1 cellular context compared by ENCODE assay signal in the genomic region with DNA sequence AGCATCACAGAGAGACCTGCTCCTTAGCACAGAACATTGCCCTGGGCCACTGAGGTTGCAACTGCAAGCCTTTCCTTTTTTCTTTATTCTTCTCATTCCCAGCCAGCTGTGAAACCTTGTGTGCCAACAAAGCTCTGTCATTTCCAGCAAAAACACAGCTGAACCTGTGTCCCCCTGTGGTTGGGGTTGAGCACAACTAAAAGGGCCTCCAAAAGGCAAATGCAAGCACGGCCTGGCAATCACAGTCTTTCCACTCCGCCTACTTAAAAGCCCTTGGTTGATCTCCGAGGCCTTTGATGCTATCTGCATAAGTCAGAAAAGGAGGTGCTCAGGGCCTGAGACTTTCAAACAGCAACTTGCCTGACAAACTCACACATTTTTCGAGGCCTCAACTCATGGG.
TF ChIP-seq lines count a peak whose summit lies in the region.

No MANE protein-coding gene starts in this region.

TF ChIP-seq in GM23338, 12 proteins besides CTCF, POLR2A, EP300 and RAD21 (continued from another document):
- no peak for TF ChIP-seq POLR2AphosphoS5 (IDR thresholded peaks at IDR 0.05; ENCODE audit: low read depth)
- no peak for TF ChIP-seq STAT1 (IDR thresholded peaks at IDR 0.05; ENCODE audit: unreplicated experiment)
- TF ChIP-seq EZH2 (IDR thresholded peaks at IDR 0.05; ENCODE audit: low read depth, unreplicated experiment): no peak
- TF ChIP-seq, protein P1, sequence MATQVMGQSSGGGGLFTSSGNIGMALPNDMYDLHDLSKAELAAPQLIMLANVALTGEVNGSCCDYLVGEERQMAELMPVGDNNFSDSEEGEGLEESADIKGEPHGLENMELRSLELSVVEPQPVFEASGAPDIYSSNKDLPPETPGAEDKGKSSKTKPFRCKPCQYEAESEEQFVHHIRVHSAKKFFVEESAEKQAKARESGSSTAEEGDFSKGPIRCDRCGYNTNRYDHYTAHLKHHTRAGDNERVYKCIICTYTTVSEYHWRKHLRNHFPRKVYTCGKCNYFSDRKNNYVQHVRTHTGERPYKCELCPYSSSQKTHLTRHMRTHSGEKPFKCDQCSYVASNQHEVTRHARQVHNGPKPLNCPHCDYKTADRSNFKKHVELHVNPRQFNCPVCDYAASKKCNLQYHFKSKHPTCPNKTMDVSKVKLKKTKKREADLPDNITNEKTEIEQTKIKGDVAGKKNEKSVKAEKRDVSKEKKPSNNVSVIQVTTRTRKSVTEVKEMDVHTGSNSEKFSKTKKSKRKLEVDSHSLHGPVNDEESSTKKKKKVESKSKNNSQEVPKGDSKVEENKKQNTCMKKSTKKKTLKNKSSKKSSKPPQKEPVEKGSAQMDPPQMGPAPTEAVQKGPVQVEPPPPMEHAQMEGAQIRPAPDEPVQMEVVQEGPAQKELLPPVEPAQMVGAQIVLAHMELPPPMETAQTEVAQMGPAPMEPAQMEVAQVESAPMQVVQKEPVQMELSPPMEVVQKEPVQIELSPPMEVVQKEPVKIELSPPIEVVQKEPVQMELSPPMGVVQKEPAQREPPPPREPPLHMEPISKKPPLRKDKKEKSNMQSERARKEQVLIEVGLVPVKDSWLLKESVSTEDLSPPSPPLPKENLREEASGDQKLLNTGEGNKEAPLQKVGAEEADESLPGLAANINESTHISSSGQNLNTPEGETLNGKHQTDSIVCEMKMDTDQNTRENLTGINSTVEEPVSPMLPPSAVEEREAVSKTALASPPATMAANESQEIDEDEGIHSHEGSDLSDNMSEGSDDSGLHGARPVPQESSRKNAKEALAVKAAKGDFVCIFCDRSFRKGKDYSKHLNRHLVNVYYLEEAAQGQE (IDR thresholded peaks at IDR 0.05; ENCODE audit: unreplicated experiment): no peak
- no peak for TF ChIP-seq ZNF331 (CRISPR knock-in tag; IDR thresholded peaks at IDR 0.05; ENCODE audit: low read depth)
- TF ChIP-seq ZNF114 (CRISPR knock-in tag; IDR thresholded peaks at IDR 0.05): no peak
- TF ChIP-seq, protein P2, sequence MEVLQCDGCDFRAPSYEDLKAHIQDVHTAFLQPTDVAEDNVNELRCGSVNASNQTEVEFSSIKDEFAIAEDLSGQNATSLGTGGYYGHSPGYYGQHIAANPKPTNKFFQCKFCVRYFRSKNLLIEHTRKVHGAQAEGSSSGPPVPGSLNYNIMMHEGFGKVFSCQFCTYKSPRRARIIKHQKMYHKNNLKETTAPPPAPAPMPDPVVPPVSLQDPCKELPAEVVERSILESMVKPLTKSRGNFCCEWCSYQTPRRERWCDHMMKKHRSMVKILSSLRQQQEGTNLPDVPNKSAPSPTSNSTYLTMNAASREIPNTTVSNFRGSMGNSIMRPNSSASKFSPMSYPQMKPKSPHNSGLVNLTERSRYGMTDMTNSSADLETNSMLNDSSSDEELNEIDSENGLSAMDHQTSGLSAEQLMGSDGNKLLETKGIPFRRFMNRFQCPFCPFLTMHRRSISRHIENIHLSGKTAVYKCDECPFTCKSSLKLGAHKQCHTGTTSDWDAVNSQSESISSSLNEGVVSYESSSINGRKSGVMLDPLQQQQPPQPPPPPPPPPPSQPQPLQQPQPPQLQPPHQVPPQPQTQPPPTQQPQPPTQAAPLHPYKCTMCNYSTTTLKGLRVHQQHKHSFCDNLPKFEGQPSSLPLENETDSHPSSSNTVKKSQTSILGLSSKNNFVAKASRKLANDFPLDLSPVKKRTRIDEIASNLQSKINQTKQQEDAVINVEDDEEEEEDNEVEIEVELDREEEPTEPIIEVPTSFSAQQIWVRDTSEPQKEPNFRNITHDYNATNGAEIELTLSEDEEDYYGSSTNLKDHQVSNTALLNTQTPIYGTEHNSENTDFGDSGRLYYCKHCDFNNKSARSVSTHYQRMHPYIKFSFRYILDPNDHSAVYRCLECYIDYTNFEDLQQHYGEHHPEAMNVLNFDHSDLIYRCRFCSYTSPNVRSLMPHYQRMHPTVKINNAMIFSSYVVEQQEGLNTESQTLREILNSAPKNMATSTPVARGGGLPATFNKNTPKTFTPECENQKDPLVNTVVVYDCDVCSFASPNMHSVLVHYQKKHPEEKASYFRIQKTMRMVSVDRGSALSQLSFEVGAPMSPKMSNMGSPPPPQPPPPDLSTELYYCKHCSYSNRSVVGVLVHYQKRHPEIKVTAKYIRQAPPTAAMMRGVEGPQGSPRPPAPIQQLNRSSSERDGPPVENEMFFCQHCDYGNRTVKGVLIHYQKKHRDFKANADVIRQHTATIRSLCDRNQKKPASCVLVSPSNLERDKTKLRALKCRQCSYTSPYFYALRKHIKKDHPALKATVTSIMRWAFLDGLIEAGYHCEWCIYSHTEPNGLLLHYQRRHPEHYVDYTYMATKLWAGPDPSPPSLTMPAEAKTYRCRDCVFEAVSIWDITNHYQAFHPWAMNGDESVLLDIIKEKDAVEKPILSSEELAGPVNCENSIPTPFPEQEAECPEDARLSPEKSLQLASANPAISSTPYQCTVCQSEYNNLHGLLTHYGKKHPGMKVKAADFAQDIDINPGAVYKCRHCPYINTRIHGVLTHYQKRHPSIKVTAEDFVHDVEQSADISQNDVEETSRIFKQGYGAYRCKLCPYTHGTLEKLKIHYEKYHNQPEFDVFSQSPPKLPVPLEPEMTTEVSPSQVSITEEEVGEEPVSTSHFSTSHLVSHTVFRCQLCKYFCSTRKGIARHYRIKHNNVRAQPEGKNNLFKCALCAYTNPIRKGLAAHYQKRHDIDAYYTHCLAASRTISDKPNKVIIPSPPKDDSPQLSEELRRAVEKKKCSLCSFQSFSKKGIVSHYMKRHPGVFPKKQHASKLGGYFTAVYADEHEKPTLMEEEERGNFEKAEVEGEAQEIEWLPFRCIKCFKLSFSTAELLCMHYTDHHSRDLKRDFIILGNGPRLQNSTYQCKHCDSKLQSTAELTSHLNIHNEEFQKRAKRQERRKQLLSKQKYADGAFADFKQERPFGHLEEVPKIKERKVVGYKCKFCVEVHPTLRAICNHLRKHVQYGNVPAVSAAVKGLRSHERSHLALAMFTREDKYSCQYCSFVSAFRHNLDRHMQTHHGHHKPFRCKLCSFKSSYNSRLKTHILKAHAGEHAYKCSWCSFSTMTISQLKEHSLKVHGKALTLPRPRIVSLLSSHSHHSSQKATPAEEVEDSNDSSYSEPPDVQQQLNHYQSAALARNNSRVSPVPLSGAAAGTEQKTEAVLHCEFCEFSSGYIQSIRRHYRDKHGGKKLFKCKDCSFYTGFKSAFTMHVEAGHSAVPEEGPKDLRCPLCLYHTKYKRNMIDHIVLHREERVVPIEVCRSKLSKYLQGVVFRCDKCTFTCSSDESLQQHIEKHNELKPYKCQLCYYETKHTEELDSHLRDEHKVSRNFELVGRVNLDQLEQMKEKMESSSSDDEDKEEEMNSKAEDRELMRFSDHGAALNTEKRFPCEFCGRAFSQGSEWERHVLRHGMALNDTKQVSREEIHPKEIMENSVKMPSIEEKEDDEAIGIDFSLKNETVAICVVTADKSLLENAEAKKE (CRISPR knock-in tag; IDR thresholded peaks at IDR 0.05): no peak
